In the genomic region with DNA sequence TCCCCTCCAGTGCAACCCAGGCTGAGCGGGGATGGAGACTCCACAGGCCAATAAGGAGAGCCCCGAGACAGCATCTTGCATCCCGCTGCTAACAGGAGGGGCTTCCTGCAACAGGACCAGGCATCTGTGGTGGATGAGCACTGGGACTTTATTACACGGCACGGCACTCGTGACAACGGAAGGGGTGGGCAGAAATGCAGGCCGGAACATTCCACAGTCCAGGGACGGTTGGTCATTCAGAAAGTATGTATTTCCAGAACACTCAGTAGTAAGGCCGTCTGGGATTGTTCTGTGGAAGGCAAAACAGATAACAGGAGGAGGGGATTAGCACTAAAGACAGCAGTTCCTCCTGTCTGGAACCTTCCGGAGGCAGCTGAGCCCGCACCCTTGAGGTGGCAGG, we compare ENCODE assay signal across 22 cellular contexts. TPM values are rescaled to one million over a fixed set of nuclear protein-coding genes. Genes with fewer than 3 reads are reported as not detected.
DNase-seq lines count a peak whose midpoint lies in the region; ATAC-seq and TF ChIP-seq lines count a peak whose summit lies in the region.
"Had no signal": no experiment of that assay in that cellular context is flagged by ENCODE, and none has a peak within 500 bp of the region (broad histone marks: within the 10 kb centered on the region; RNA-seq: fewer than 3 reads in every experiment).

No MANE protein-coding gene starts in this region.

- H3K9ac ChIP-seq in SK-N-SH: no peak overlapping the region

- no peak overlapping the region for H3K4me2 ChIP-seq in SK-N-SH

- H3K4me3 ChIP-seq in SK-N-SH (ENCODE audit: low read depth in 2 of 2, low read length in 1 of 2) (no peak overlapping the region), astrocyte of the spinal cord (ENCODE audit: low read depth, low read length) (no peak overlapping the region)
- H3K4me3 ChIP-seq: HAP-1 had no signal

- in situ Hi-C loops in astrocyte of the spinal cord (cut with HindIII; ENCODE audit: low sequenced_read_pairs): no loop called here

- ATAC-seq in SK-N-SH treated with all-trans-retinoic acid at 6 μM for 48 hours (no peak), HG02885 (IDR thresholded peaks at IDR 0.05; ENCODE audit: poor library complexity, unreplicated experiment) (no peak), HG03159 (IDR thresholded peaks at IDR 0.05; ENCODE audit: unreplicated experiment) (no peak), GM19395 (IDR thresholded peaks at IDR 0.05; ENCODE audit: unreplicated experiment) (no peak)

- H3K9me3 ChIP-seq in SK-N-SH: no peaks in the 10 kb centered on the region
- H3K9me3 ChIP-seq: HAP-1 had no signal

- H4K20me1 ChIP-seq in SK-N-SH (ENCODE audit: insufficient read depth): no peaks in the 10 kb centered on the region

- CTCF ChIA-PET in SK-N-SH (lab: Yijun Ruan, JAX): interaction anchor here (1.6 kb wide), 1 partner anchor 37 kb away, joined by 3 read pairs; no protein-coding TSS in a partner anchor

- H3K27ac ChIP-seq in SK-N-SH (ENCODE audit: low read depth in 2 of 2, low read length in 1 of 2): no peak overlapping the region
- H3K27ac ChIP-seq: 22Rv1 had no signal

- H3K4me1 ChIP-seq in SK-N-SH (ENCODE audit: control insufficient read depth in 1 of 2, insufficient read depth in 2 of 2, low read depth in 1 of 2, low read length in 1 of 2): peaks cover 0 to 20% of the 10 kb centered on the region in 2 experiments; a peak in 1 of 4 replicates
- H3K4me1 ChIP-seq: HAP-1 had no signal

- POLR2A ChIA-PET in SK-N-SH (lab: Yijun Ruan, JAX): interaction anchor here (1.3 kb wide), 1 partner anchor 13 kb away, joined by 3 read pairs; no protein-coding TSS in a partner anchor

- WGBS in SK-N-SH (ENCODE audit: low lambda C conversion rate): 88% methylated on average over 11 of the region's 12 CpGs

- no peak overlapping the region for H2AFZ ChIP-seq in SK-N-SH (ENCODE audit: low read depth)

- H3F3A ChIP-seq in SK-N-SH (replicated peaks; ENCODE audit: insufficient read depth): peaks cover 3% of the 10 kb centered on the region

- no peak for TF ChIP-seq RAD21 in SK-N-SH (IDR thresholded peaks at IDR 0.05; ENCODE audit: low read length)

- H3K36me3 ChIP-seq in SK-N-SH (replicated peaks in 1 of 2; ENCODE audit: control insufficient read depth in 1 of 2, insufficient read depth in 2 of 2, low read length in 1 of 2): peaks cover 0 to 57% of the 10 kb centered on the region in 2 experiments

- no peaks in the 10 kb centered on the region for H3K27me3 ChIP-seq in SK-N-SH (ENCODE audit: insufficient read depth)

- DNase-seq in SK-N-SH (peak; percentile 10), astrocyte of the spinal cord (ENCODE audit: low read depth, low spot score) (peak; percentile 44), iPS-NIHi11 (ENCODE audit: low spot score) (peak; percentile 2), amygdala (lab: John Stamatoyannopoulos, UW) (no peak)
- DNase-seq: activated CD4-positive, CD25-positive, alpha-beta regulatory T cell; activated CD8-positive, alpha-beta memory T cell treated with anti-CD3 and anti-CD28 coated beads for 24 hours; caudate nucleus; CD4-positive, CD25-positive, alpha-beta regulatory T cell; DMS53; effector CD8-positive, alpha-beta T cell; hippocampal formation; kidney glomerular epithelial cell; NCI-H146; SIG-M5; stimulated activated CD4-positive, alpha-beta T cell treated with anti-CD3 and anti-CD28 coated beads, Interleukin-12 subunit alpha, Interleukin-12 subunit beta, amount 100 ng/mL, for 4 hours; T-helper 2 cell had no signal

- no peaks in the 10 kb centered on the region for H3K79me2 ChIP-seq in SK-N-SH (ENCODE audit: insufficient read depth)

- TF ChIP-seq CTCF in SK-N-SH (IDR thresholded peaks at IDR 0.05) (no peak), astrocyte of the spinal cord (IDR thresholded peaks at IDR 0.05; ENCODE audit: low read depth, low read length) (no peak)

- TF ChIP-seq EP300 in SK-N-SH (IDR thresholded peaks at IDR 0.05; ENCODE audit: borderline replicate concordance in 1 of 2, low read depth in 1 of 2, low read length in 1 of 2): no peak

- H3K9me2 ChIP-seq in SK-N-SH: no peaks in the 10 kb centered on the region

TF ChIP-seq in SK-N-SH, 30 proteins besides CTCF, POLR2A, EP300 and RAD21 (continues in another document):
- TF ChIP-seq POLR2AphosphoS5 (IDR thresholded peaks at IDR 0.05; ENCODE audit: low read depth, low read length) (no peak), RFX5 (IDR thresholded peaks at IDR 0.05; ENCODE audit: low read length) (no peak), MXI1 (IDR thresholded peaks at IDR 0.05; ENCODE audit: low read depth, low read length) (no peak), FOXM1 (IDR thresholded peaks at IDR 0.05; ENCODE audit: low read depth) (no peak), NFIC (IDR thresholded peaks at IDR 0.05; ENCODE audit: borderline replicate concordance) (no peak), ELF1 (IDR thresholded peaks at IDR 0.05) (no peak), FOXJ3 (CRISPR knock-in tag; IDR thresholded peaks at IDR 0.05) (no peak), JUND (IDR thresholded peaks at IDR 0.05) (no peak), GATA2 (CRISPR knock-in tag; IDR thresholded peaks at IDR 0.05) (no peak), NRF1 (IDR thresholded peaks at IDR 0.05; ENCODE audit: low read depth, low read length) (no peak), RCOR1 (IDR thresholded peaks at IDR 0.05; ENCODE audit: low read length) (no peak)
- TF ChIP-seq, protein P1, sequence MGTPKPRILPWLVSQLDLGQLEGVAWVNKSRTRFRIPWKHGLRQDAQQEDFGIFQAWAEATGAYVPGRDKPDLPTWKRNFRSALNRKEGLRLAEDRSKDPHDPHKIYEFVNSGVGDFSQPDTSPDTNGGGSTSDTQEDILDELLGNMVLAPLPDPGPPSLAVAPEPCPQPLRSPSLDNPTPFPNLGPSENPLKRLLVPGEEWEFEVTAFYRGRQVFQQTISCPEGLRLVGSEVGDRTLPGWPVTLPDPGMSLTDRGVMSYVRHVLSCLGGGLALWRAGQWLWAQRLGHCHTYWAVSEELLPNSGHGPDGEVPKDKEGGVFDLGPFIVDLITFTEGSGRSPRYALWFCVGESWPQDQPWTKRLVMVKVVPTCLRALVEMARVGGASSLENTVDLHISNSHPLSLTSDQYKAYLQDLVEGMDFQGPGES (IDR thresholded peaks at IDR 0.05; ENCODE audit: low read depth, low read length): no peak

TF ChIP-seq in SK-N-SH treated with all-trans-retinoic acid at 6 μM for 48 hours, 23 proteins besides CTCF, POLR2A, EP300 and RAD21:
- TF ChIP-seq ZNF565 (CRISPR knock-in tag; conservative IDR thresholded peaks at IDR 0.05; ENCODE audit: low read depth) (no peak), ESRRG (CRISPR knock-in tag; IDR thresholded peaks at IDR 0.05) (no peak), SNAI2 (CRISPR knock-in tag; IDR thresholded peaks at IDR 0.05) (no peak), CSDC2 (CRISPR knock-in tag; IDR thresholded peaks at IDR 0.05) (no peak)
- TF ChIP-seq, protein P2, sequence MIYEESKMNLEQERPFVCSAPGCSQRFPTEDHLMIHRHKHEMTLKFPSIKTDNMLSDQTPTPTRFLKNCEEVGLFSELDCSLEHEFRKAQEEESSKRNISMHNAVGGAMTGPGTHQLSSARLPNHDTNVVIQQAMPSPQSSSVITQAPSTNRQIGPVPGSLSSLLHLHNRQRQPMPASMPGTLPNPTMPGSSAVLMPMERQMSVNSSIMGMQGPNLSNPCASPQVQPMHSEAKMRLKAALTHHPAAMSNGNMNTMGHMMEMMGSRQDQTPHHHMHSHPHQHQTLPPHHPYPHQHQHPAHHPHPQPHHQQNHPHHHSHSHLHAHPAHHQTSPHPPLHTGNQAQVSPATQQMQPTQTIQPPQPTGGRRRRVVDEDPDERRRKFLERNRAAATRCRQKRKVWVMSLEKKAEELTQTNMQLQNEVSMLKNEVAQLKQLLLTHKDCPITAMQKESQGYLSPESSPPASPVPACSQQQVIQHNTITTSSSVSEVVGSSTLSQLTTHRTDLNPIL (CRISPR knock-in tag; IDR thresholded peaks at IDR 0.05; ENCODE audit: low read depth): no peak

RNA-seq across cellular contexts. Expression of a gene that starts 3.3 kb away (rescaled TPM):
- 1.4 and 1.8 TPM in 2 replicates for polyA plus RNA-seq in SK-N-SH (2012; rRNA removed)
- 0.53 and 0.96 TPM in 2 replicates for polyA plus RNA-seq in SK-N-SH (2012; cell fraction: cytosol; rRNA removed)
- 9.7 and 16.9 TPM in 2 replicates for polyA plus RNA-seq in SK-N-SH (2012; cell fraction: nucleus; rRNA removed)
- polyA plus RNA-seq: CD4-positive, CD25-positive, alpha-beta regulatory T cell had no signal

RNA-seq across cellular contexts. Expression of a gene that starts 43.9 kb away (rescaled TPM):
- 35.1 and 43.2 TPM in 2 replicates for polyA plus RNA-seq in SK-N-SH (2012; rRNA removed)
- polyA plus RNA-seq in SK-N-SH (2012; cell fraction: cytosol; rRNA removed): 25.3 and 28.0 TPM in 2 replicates
- 97.2 and 105 TPM in 2 replicates for polyA plus RNA-seq in SK-N-SH (2012; cell fraction: nucleus; rRNA removed)

RNA-seq across cellular contexts. Expression of a gene that starts 44.2 kb away (rescaled TPM):
- polyA plus RNA-seq in SK-N-SH (2012; rRNA removed): 17.6 and 19.4 TPM in 2 replicates
- polyA plus RNA-seq in SK-N-SH (2012; cell fraction: cytosol; rRNA removed): 7.0 and 10.5 TPM in 2 replicates
- polyA plus RNA-seq in SK-N-SH (2012; cell fraction: nucleus; rRNA removed): 64.3 and 65.8 TPM in 2 replicates

Comparison
In these comparisons a context has a peak if more than half of its experiments do, and no peak if none do; other contexts are left out.
1. DNase-seq: peak in SK-N-SH (single experiment), astrocyte of the spinal cord (single experiment) and iPS-NIHi11 (single experiment); none in amygdala (0 of 56).